ENCODE assay signal across 15 cellular contexts in the genomic region with DNA sequence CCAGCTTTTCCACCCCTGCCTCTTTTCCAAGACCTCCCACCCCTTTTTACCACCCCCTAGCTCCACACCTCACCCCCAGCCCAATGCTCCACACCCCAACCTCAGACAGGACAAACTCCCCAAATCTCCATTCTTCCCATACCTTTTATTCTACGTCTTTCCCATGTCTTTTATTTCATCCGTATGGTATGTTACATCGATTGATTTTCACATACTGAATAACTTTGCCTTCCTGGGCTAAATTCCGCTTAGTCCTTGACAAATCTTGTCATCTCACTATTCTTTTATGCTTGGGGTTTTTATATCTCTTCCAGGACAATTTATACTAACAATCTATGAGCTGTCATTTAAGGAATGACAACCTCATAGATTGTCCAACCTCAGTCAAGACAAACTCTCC. TPM values are rescaled to one million over a fixed set of nuclear protein-coding genes. Genes with fewer than 3 reads are reported as not detected.
DNase-seq lines count a peak whose midpoint lies in the region; ATAC-seq, FAIRE-seq and TF ChIP-seq lines count a peak whose summit lies in the region.
"Had no signal": no experiment of that assay in that cellular context is flagged by ENCODE, and none has a peak within 500 bp of the region (broad histone marks: within the 10 kb centered on the region; RNA-seq: fewer than 3 reads in every experiment).

No MANE protein-coding gene starts in this region.

- TF ChIP-seq EP300 in A549 (IDR thresholded peaks at IDR 0.05), result no peak

- CTCF ChIA-PET in A549 (lab: Yijun Ruan, JAX) (interaction anchor here (1.2 to 6.7 kb wide), 2 partner anchors 37 to 40 kb away, joined by 3 to 46 read pairs; no protein-coding TSS in a partner anchor), RWPE1 (lab: Yijun Ruan, JAX) (interaction anchor here (0.6 kb wide), 1 partner anchor 71 kb away, joined by 3 read pairs; no protein-coding TSS in a partner anchor)

- peak overlapping the region; percentile 17; the same call in 1 of the 3 replicates for H3K4me2 ChIP-seq in A549
- no peak overlapping the region for H3K4me2 ChIP-seq in Karpas-422 (ENCODE audit: low read depth, low read length, poor library complexity, severe bottlenecking)

- TF ChIP-seq POLR2A in A549 (IDR thresholded peaks at IDR 0.05; ENCODE audit: low read length) (no peak), spleen (IDR thresholded peaks at IDR 0.05) (no peak)

- 87% methylated on average over 4 of the region's 4 CpGs for WGBS in A549 (ENCODE audit: missing lambda C conversion rate)
- WGBS in esophagus, 2 donors, result 87 to 92% methylated on average over 4 of the region's 4 CpGs
- WGBS in spleen, 5 donors, result 77 to 89% (median 81%) methylated on average over 4 of the region's 4 CpGs

- H3K36me3 ChIP-seq in esophagus (ENCODE audit: control insufficient read depth in 2 of 2, insufficient read depth in 2 of 2, low read length in 1 of 2) (peaks cover 0 to 2% of the 10 kb centered on the region in 2 donors), spleen (peaks cover 0 to 11% (median 0%) of the 10 kb centered on the region in 6 donors), Karpas-422 (ENCODE audit: insufficient read depth, low read length) (no peaks in the 10 kb centered on the region)
- H3K36me3 ChIP-seq: BLaER1 had no signal

- no peak for ATAC-seq in A549
- no peak for ATAC-seq in GM21529 (IDR thresholded peaks at IDR 0.05; ENCODE audit: unreplicated experiment)

- DNase-seq in A549 (ENCODE audit: low read depth in 1 of 2, low spot score in 1 of 2) (no peak), RWPE1 (ENCODE audit: low spot score) (no peak), spleen (no peak), Karpas-422 (no peak), globus pallidus (ENCODE audit: low spot score) (no peak)
- DNase-seq: AML-193; Caco-2; CD8-positive, alpha-beta memory T cell; DMS53; GF-D8 had no signal

- no peak overlapping the region for H2AFZ ChIP-seq in Karpas-422 (ENCODE audit: low read length)

- H4K20me1 ChIP-seq in Karpas-422 (ENCODE audit: insufficient read depth, low read depth, low read length), result no peaks in the 10 kb centered on the region
- H4K20me1 ChIP-seq: BLaER1 had no signal

- no peaks in the 10 kb centered on the region for H3K9me2 ChIP-seq in Karpas-422 (replicated peaks; ENCODE audit: insufficient read depth, low read length)

- TF ChIP-seq CTCF in A549 (IDR thresholded peaks at IDR 0.05) (no peak), RWPE1 (conservative IDR thresholded peaks at IDR 0.05; ENCODE audit: low read depth) (no peak), spleen (IDR thresholded peaks at IDR 0.05 in 8 of 11, conservative IDR thresholded peaks at IDR 0.05 in 3 of 11) (no peak)

- no peak for TF ChIP-seq RAD21 in A549 (conservative IDR thresholded peaks at IDR 0.05 in 1 of 2, IDR thresholded peaks at IDR 0.05 in 1 of 2)

- H3K4me1 ChIP-seq in A549 (peaks cover 54% of the 10 kb centered on the region), esophagus (ENCODE audit: control insufficient read depth in 2 of 2, insufficient read depth in 2 of 2, low read length in 1 of 2) (peaks cover 11 to 14% of the 10 kb centered on the region in 2 donors), spleen (peaks cover 11 to 77% (median 45%) of the 10 kb centered on the region in 6 donors), Karpas-422 (ENCODE audit: low read length) (no peaks in the 10 kb centered on the region)
- H3K4me1 ChIP-seq: Caco-2 had no signal

- H3K27me3 ChIP-seq in esophagus (ENCODE audit: control insufficient read depth in 1 of 2, insufficient read depth in 2 of 2, low read length in 2 of 2) (no peaks in the 10 kb centered on the region), spleen (replicated peaks in 1 of 7) (no peaks in the 10 kb centered on the region), Karpas-422 (ENCODE audit: low read length) (no peaks in the 10 kb centered on the region)
- H3K27me3 ChIP-seq: BLaER1 had no signal

- no peak for FAIRE-seq in A549 (lab: Jason Lieb, UNC)
- FAIRE-seq: GM19239 had no signal

- intact Hi-C loops in spleen (cut with DNase I; ENCODE audit: low total_unique reads), result no loop called here

- H3K9me3 ChIP-seq in A549 (no peaks in the 10 kb centered on the region), esophagus (ENCODE audit: control insufficient read depth in 2 of 2, insufficient read depth in 1 of 2, low read depth in 1 of 2, low read length in 1 of 2) (peaks cover 0 to 3% of the 10 kb centered on the region in 2 donors), spleen (no peaks in the 10 kb centered on the region), Karpas-422 (ENCODE audit: low read length) (no peaks in the 10 kb centered on the region)
- H3K9me3 ChIP-seq: BLaER1, Caco-2 had no signal

- POLR2A ChIA-PET in A549 (lab: Yijun Ruan, JAX) (no interaction called here), RWPE1 (lab: Yijun Ruan, JAX; ENCODE audit: low non-redundant PET) (no interaction called here)

- no peaks in the 10 kb centered on the region for H3K79me2 ChIP-seq in Karpas-422 (ENCODE audit: low read length)

- H3K4me3 ChIP-seq in A549 (no peak overlapping the region), esophagus (ENCODE audit: low read depth in 1 of 2, low read length in 2 of 2) (no peak overlapping the region), spleen (no peak overlapping the region), Karpas-422 (ENCODE audit: low read length) (no peak overlapping the region)
- H3K4me3 ChIP-seq: BLaER1 had no signal

- no peak overlapping the region for H3K9ac ChIP-seq in Karpas-422 (ENCODE audit: low read length)
- H3K9ac ChIP-seq: BLaER1 had no signal

- H3K27ac ChIP-seq in A549 (peak overlapping the region in 1 of 2 experiments; percentile 83; a peak in 3 of 6 replicates), RWPE1 (peak overlapping the region; percentile 100), esophagus (ENCODE audit: low read depth in 2 of 2, low read length in 1 of 2) (peak overlapping the region; percentile 11 to 29), spleen (peak overlapping the region in 6 of 8 donors; percentile 60 to 80 (median 74)), Karpas-422 (ENCODE audit: low read length) (no peak overlapping the region)
- H3K27ac ChIP-seq: 22Rv1, BLaER1 had no signal

TF ChIP-seq in A549, 52 proteins besides CTCF, POLR2A, EP300 and RAD21:
- TF ChIP-seq TP53 (CRISPR knock-in tag; IDR thresholded peaks at IDR 0.05), result no peak
- TF ChIP-seq NFE2L2 (conservative IDR thresholded peaks at IDR 0.05; ENCODE audit: low read length), result no peak
- TF ChIP-seq BHLHE40 (IDR thresholded peaks at IDR 0.05; ENCODE audit: low read depth, low read length), result no peak
- no peak for TF ChIP-seq USF2 (IDR thresholded peaks at IDR 0.05)

RNA-seq across cellular contexts. Expression of gene PITPNM3, which starts 46.4 kb away (rescaled TPM):
- 0.80 and 0.93 TPM in 2 replicates for polyA plus RNA-seq in A549 (2011; rRNA removed)
- 0.67 and 1.1 TPM in 2 replicates for polyA plus RNA-seq in A549 (2012; cell fraction: cytosol; rRNA removed)
- 3.8 and 4.0 TPM in 2 replicates for polyA plus RNA-seq in A549 (2012; cell fraction: nucleus; rRNA removed)
- polyA plus RNA-seq in A549 (2017; fragmentation: RNase III; extraction: RNeasy Plus Mini Kit Qiagen cat#74134 plus additional on column Dnase treatment), result 1.8 to 2.3 TPM (median 2.2 TPM) in 3 replicates
- 1.0 and 1.4 TPM in 2 replicates for polyA minus RNA-seq in A549 (2011; rRNA and poly(A)+ RNA removed)
- polyA plus RNA-seq in esophagus, result 10 to 100 TPM in 1 of 2 donors, 1 to 10 TPM in 1; 9.5 to 14.4 TPM
- total RNA-seq in spleen, result 100 to 1,000 TPM in 6 of 7 donors, 10 to 100 TPM in 1; 51.9 to 215 (median 140) TPM
- polyA plus RNA-seq in spleen, result 10 to 100 TPM in 1 of 3 donors, 1 to 10 TPM in 2; 5.4 to 63.3 (median 9.1) TPM
- 0.04 and 0.43 TPM in 2 replicates for total RNA-seq in Karpas-422 (2014; rRNA removed; shearing (Covaris generic); ENCODE audit: low replicate concordance)
- polyA plus RNA-seq: CD8-positive, alpha-beta memory T cell had no signal
